Comparison of ENCODE assay signal across 19 cellular contexts in genomic region chr1:77382361-77382760, GRCh38.
DNase-seq lines count a peak whose midpoint lies in the region; ATAC-seq and TF ChIP-seq lines count a peak whose summit lies in the region.
"Had no signal": no experiment of that assay in that cellular context is flagged by ENCODE, and none has a peak within 500 bp of the region (broad histone marks: within the 10 kb centered on the region; RNA-seq: fewer than 3 reads in every experiment).

No MANE protein-coding gene starts in this region.

- no peaks in the 10 kb centered on the region for H3K27me3 Mint-ChIP-seq in H9 (ENCODE audit: low read depth)
- H3K27me3 Mint-ChIP-seq: CD4-positive, alpha-beta T cell had no signal

- H3K4me2 ChIP-seq in H9 (ENCODE audit: insufficient read depth, insufficient read length, low read length), result no peak overlapping the region

- H2BK5ac ChIP-seq in H9 (ENCODE audit: insufficient read length, low read length), result no peak overlapping the region

- in situ Hi-C loops in brain microvascular endothelial cell (cut with HindIII; ENCODE audit: low pct_ligation_motif_present, low sequenced_read_pairs), result no loop called here

- TF ChIP-seq POLR2A in esophagus muscularis mucosa (IDR thresholded peaks at IDR 0.05; ENCODE audit: low read depth), result no peak

- H3K14ac ChIP-seq in H9 (ENCODE audit: insufficient read depth, low read length), result no peak overlapping the region

- no peak overlapping the region for H2AFZ ChIP-seq in H9 (ENCODE audit: low read length)

- no peak overlapping the region for H3T11ph ChIP-seq in H9 (ENCODE audit: low read length)

- no peak for TF ChIP-seq EP300 in esophagus muscularis mucosa (IDR thresholded peaks at IDR 0.05)

- H2BK12ac ChIP-seq in H9 (ENCODE audit: insufficient read length, low read depth, low read length), result no peak overlapping the region

- no peak overlapping the region for H4K91ac ChIP-seq in H9 (ENCODE audit: insufficient read length, low read depth, low read length)

- no peak overlapping the region for H3K4me3 Mint-ChIP-seq in H9
- H3K4me3 Mint-ChIP-seq: CD4-positive, alpha-beta T cell; HFFc6 had no signal

- TF ChIP-seq CTCF in brain microvascular endothelial cell (IDR thresholded peaks at IDR 0.05; ENCODE audit: low read depth, low read length, missing control alignments), result no peak
- no peak for TF ChIP-seq CTCF in foreskin keratinocyte (conservative IDR thresholded peaks at IDR 0.05)
- TF ChIP-seq CTCF in esophagus muscularis mucosa (IDR thresholded peaks at IDR 0.05), result no peak
- no peak for TF ChIP-seq CTCF in H9 (conservative IDR thresholded peaks at IDR 0.05)

- DNase-seq in HCEC 1CT (peak; percentile 47), brain microvascular endothelial cell (peak; percentile 34), foreskin keratinocyte (peak; percentile 46 to 67), esophagus muscularis mucosa (ENCODE audit: extremely low spot score) (no peak), aorta (no peak), H9 (no peak)
- DNase-seq in activated CD4-positive, alpha-beta T cell treated with anti-CD3 and anti-CD28 coated beads for 1 hour, result no peak
- DNase-seq: BE2C; Calu3; CD4-positive, alpha-beta T cell; DMS79; GF-D8; HFFc6; Karpas-422; NCI-H187; NCI-H446; NCI-H69; NK-92 treated with Interleukin-12 subunit alpha and Interleukin-12 subunit beta, amount 100 ng/mL, for 24 hours; SIG-M5 had no signal

- H4K20me1 ChIP-seq in H9 (ENCODE audit: control insufficient read depth, insufficient read depth, insufficient read length), result no peaks in the 10 kb centered on the region

- no peak overlapping the region for H3K18ac ChIP-seq in H9 (ENCODE audit: insufficient read length, low read depth, low read length)

- H3K23ac ChIP-seq in H9 (ENCODE audit: insufficient read length, low read depth, low read length), result no peak overlapping the region

- H3K9me3 ChIP-seq in esophagus muscularis mucosa (no peaks in the 10 kb centered on the region), aorta (ENCODE audit: control insufficient read depth, low read length) (no peaks in the 10 kb centered on the region), H9 (ENCODE audit: control insufficient read depth, low read depth, low read length) (no peaks in the 10 kb centered on the region)
- H3K9me3 ChIP-seq: BE2C had no signal

- H3K27me3 ChIP-seq in brain microvascular endothelial cell (replicated peaks) (no peaks in the 10 kb centered on the region), foreskin keratinocyte (peaks cover 7% of the 10 kb centered on the region), esophagus muscularis mucosa (peaks cover 0 to 15% (median 0%) of the 10 kb centered on the region in 4 donors), aorta (ENCODE audit: control insufficient read depth in 1 of 2, insufficient read depth in 2 of 2, low read length in 1 of 2) (no peaks in the 10 kb centered on the region), H9 (ENCODE audit: insufficient read depth, low read length) (no peaks in the 10 kb centered on the region)
- H3K27me3 ChIP-seq: BE2C had no signal

- 88% methylated on average over 3 of the region's 3 CpGs for WGBS in esophagus muscularis mucosa
- WGBS in aorta, 2 donors, result 72 to 82% methylated on average over 3 of the region's 3 CpGs
- no CpG with 5 or more reads among the region's 3 CpGs for WGBS in H9 (ENCODE audit: extremely low coverage, insufficient read length, low lambda C conversion rate)

- no peak overlapping the region for H3K27ac Mint-ChIP-seq in H9
- H3K27ac Mint-ChIP-seq: CD4-positive, alpha-beta T cell; HFFc6 had no signal

- no peak overlapping the region for H3K9ac ChIP-seq in H9 (ENCODE audit: extremely low read depth, insufficient read length, low read length)

- H2AK5ac ChIP-seq in H9 (ENCODE audit: insufficient read length, low read length), result no peak overlapping the region

- H3K4ac ChIP-seq in H9 (ENCODE audit: low read depth, low read length), result no peak overlapping the region

- H2BK15ac ChIP-seq in H9 (ENCODE audit: low read depth, low read length), result no peak overlapping the region

- H3K4me1 ChIP-seq in foreskin keratinocyte (no peaks in the 10 kb centered on the region), esophagus muscularis mucosa (no peaks in the 10 kb centered on the region), aorta (ENCODE audit: control insufficient read depth in 1 of 2, insufficient read depth in 2 of 2, low read length in 2 of 2) (no peaks in the 10 kb centered on the region), H9 (ENCODE audit: insufficient read depth, low read length) (no peaks in the 10 kb centered on the region)

- H3K4me3 ChIP-seq in brain microvascular endothelial cell (ENCODE audit: low read depth, low read length) (no peak overlapping the region), esophagus muscularis mucosa (no peak overlapping the region), aorta (ENCODE audit: low read length in 2 of 2) (no peak overlapping the region)

- intact Hi-C loops in esophagus muscularis mucosa (cut with DNase I), result no loop called here
- intact Hi-C loops in aorta (cut with DNase I), result no loop called here

- H3K9me3 Mint-ChIP-seq in H9, result no peaks in the 10 kb centered on the region
- H3K9me3 Mint-ChIP-seq: CD4-positive, alpha-beta T cell; HFFc6 had no signal

- ATAC-seq in foreskin keratinocyte (peak; percentile 33), aorta (ENCODE audit: low FRiP score) (no peak)

- no peaks in the 10 kb centered on the region for H3K23me2 ChIP-seq in H9 (ENCODE audit: insufficient read length, low read depth, low read length, poor library complexity, severe bottlenecking)

- no peak overlapping the region for H3K27ac ChIP-seq in brain microvascular endothelial cell
- H3K27ac ChIP-seq in foreskin keratinocyte, result no peak overlapping the region
- H3K27ac ChIP-seq in esophagus muscularis mucosa (replicated peaks in 1 of 4), result no peak overlapping the region
- H3K27ac ChIP-seq in aorta (ENCODE audit: low read depth in 1 of 2, low read length in 2 of 2), result no peak overlapping the region
- H3K27ac ChIP-seq in H9 (ENCODE audit: insufficient read length, low read depth, low read length), result no peak overlapping the region

- no peaks in the 10 kb centered on the region for H3K79me2 ChIP-seq in H9 (ENCODE audit: insufficient read depth, low read length)

- no peak overlapping the region for H2BK20ac ChIP-seq in H9 (ENCODE audit: low read depth, low read length, poor library complexity, severe bottlenecking)

- no peaks in the 10 kb centered on the region for H3K79me1 ChIP-seq in H9 (ENCODE audit: insufficient read depth, low read depth, low read length, poor library complexity, severe bottlenecking)

- H3K56ac ChIP-seq in H9 (ENCODE audit: insufficient read length, low read depth, low read length), result no peak overlapping the region

- H3K36me3 ChIP-seq in brain microvascular endothelial cell (replicated peaks) (no peaks in the 10 kb centered on the region), esophagus muscularis mucosa (no peaks in the 10 kb centered on the region), aorta (ENCODE audit: control insufficient read depth in 1 of 2, insufficient read depth in 2 of 2, low read length in 1 of 2) (no peaks in the 10 kb centered on the region)
- H3K36me3 ChIP-seq: BE2C had no signal

- H4K8ac ChIP-seq in H9 (replicated peaks; ENCODE audit: insufficient read length, low read depth, low read length), result no peak overlapping the region

- H3K36me3 Mint-ChIP-seq in H9 (ENCODE audit: insufficient read depth in 1 of 3, low read depth in 3 of 3), result no peaks in the 10 kb centered on the region

- H3K4me1 Mint-ChIP-seq in H9, result peaks cover 9 to 11% of the 10 kb centered on the region in 2 experiments

- H2BK120ac ChIP-seq in H9 (ENCODE audit: low read depth, low read length, poor library complexity, severe bottlenecking), result no peak overlapping the region

- H4K5ac ChIP-seq in H9 (ENCODE audit: insufficient read length, low read depth, low read length), result no peak overlapping the region

Comparison
In these comparisons a context has a peak if more than half of its experiments do, and no peak if none do; other contexts are left out.
1. DNase-seq: peak in HCEC 1CT (single experiment), brain microvascular endothelial cell (single experiment) and foreskin keratinocyte (2 of 2); none in esophagus muscularis mucosa (single experiment), activated CD4-positive, alpha-beta T cell treated with anti-CD3 and anti-CD28 coated beads for 1 hour (single experiment), aorta (0 of 2) and H9 (single experiment).